ENCODE assay signal across 10 cellular contexts in the genomic region with DNA sequence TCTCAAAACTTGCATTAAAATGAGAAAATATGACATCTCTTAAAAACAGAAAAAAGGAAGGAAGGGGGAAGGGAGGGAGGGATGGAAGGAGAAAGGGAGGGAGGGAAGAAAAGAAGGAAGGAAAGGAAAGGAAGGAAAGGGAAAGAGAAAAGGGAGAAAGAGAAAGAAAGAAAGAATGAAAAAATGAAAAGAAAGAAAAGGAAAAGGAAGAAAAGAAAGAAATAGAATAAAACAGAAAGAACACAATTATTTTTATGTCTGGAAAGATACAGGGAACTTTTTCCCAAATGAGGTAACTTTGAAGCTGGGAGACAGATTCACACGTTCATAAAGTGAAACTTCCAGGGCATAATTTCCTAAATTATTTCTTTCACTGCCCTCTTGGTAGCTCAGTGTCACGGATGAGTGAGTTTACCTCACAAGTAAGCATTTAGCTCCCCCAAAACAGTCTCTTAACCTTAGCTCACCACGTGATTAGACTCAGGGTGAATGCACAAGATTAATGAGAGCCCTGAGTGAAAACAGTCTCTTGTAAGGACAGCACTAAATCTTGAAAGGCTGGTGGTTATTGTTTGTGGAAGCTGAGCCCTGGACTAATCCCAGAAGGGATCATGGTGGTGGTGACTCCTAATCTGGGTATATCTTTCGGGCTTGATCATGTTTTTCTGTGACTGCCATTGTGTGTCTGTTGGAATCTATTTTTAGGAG.
DNase-seq lines count a peak whose midpoint lies in the region; ATAC-seq and TF ChIP-seq lines count a peak whose summit lies in the region.
"Had no signal": no experiment of that assay in that cellular context is flagged by ENCODE, and none has a peak within 500 bp of the region (broad histone marks: within the 10 kb centered on the region; RNA-seq: fewer than 3 reads in every experiment).

No MANE protein-coding gene starts in this region.

- intact Hi-C loops in uterus (cut with DNase I; ENCODE audit: low total_unique reads): no loop called here

- H3K9me3 ChIP-seq in uterus: no peaks in the 10 kb centered on the region

- H3K9me3 Mint-ChIP-seq in activated T-cell treated with anti-CD3 and anti-CD28 coated beads, Interleukin-2, amount 50 U/mL, for 72 hours: no peaks in the 10 kb centered on the region
- H3K9me3 Mint-ChIP-seq in immature natural killer cell: no peaks in the 10 kb centered on the region

- peak overlapping the region; percentile 65 for H3K27ac Mint-ChIP-seq in activated T-cell treated with anti-CD3 and anti-CD28 coated beads, Interleukin-2, amount 50 U/mL, for 72 hours
- no peak overlapping the region for H3K27ac Mint-ChIP-seq in immature natural killer cell

- no peaks in the 10 kb centered on the region for H3K27me3 ChIP-seq in uterus

- no peak for TF ChIP-seq CTCF in uterus (IDR thresholded peaks at IDR 0.05)

- no peak for TF ChIP-seq POLR2A in uterus (IDR thresholded peaks at IDR 0.05)

- no peak for ATAC-seq in activated T-cell treated with anti-CD3 and anti-CD28 coated beads, Interleukin-2, amount 50 U/mL, for 72 hours (replicated peaks in 1 of 2)
- ATAC-seq in GM19395 (IDR thresholded peaks at IDR 0.05; ENCODE audit: unreplicated experiment): no peak

- H3K27ac ChIP-seq in epithelial cell of prostate (peak overlapping the region; percentile 32), uterus (peak overlapping the region; percentile 75 to 77)

- H3K4me1 Mint-ChIP-seq in activated T-cell treated with anti-CD3 and anti-CD28 coated beads, Interleukin-2, amount 50 U/mL, for 72 hours (ENCODE audit: low read depth): no peaks in the 10 kb centered on the region
- H3K4me1 Mint-ChIP-seq in immature natural killer cell: peaks cover 0 to 1% of the 10 kb centered on the region in 2 donors

- H3K36me3 ChIP-seq in uterus: no peaks in the 10 kb centered on the region

- H3K36me3 Mint-ChIP-seq in activated T-cell treated with anti-CD3 and anti-CD28 coated beads, Interleukin-2, amount 50 U/mL, for 72 hours (ENCODE audit: insufficient read depth in 2 of 2): no peaks in the 10 kb centered on the region
- no peaks in the 10 kb centered on the region for H3K36me3 Mint-ChIP-seq in immature natural killer cell

- H3K4me3 Mint-ChIP-seq in activated T-cell treated with anti-CD3 and anti-CD28 coated beads, Interleukin-2, amount 50 U/mL, for 72 hours: no peak overlapping the region
- H3K4me3 Mint-ChIP-seq in immature natural killer cell: no peak overlapping the region

- no peaks in the 10 kb centered on the region for H3K4me1 ChIP-seq in uterus

- H3K27me3 Mint-ChIP-seq in activated T-cell treated with anti-CD3 and anti-CD28 coated beads, Interleukin-2, amount 50 U/mL, for 72 hours (ENCODE audit: low read depth): no peaks in the 10 kb centered on the region
- peaks cover 0 to 2% (median 0%) of the 10 kb centered on the region in 3 donors for H3K27me3 Mint-ChIP-seq in immature natural killer cell (ENCODE audit: low read depth in 3 of 3)

- no peak overlapping the region for H3K4me3 ChIP-seq in uterus

- DNase-seq in activated T-cell treated with anti-CD3 and anti-CD28 coated beads, Interleukin-2, amount 50 U/mL, for 72 hours: no peak
- DNase-seq in activated T-cell treated with anti-CD3 and anti-CD28 coated beads for 4 hours (no peak), NCI-H187 treated with DMSO at 0.1 percent for 48 hours (lab: John Stamatoyannopoulos, UW) (peak; percentile 25), epithelial cell of prostate (ENCODE audit: low read depth, low spot score) (no peak), uterus (peak in 1 of 2 donors; percentile 30), immature natural killer cell (no peak)
- DNase-seq in stimulated activated CD8-positive, alpha-beta memory T cell treated with anti-CD3 and anti-CD28 coated beads, Interleukin-4, amount 100 ng/mL, for 48 hours: no peak
- DNase-seq: activated naive CD4-positive, alpha-beta T cell treated with anti-CD3 and anti-CD28 coated beads, Interleukin-2, amount 50 U/mL, for 16 hours; NCI-H2029 had no signal
